ENCODE assay signal across 8 cellular contexts in the genomic region with DNA sequence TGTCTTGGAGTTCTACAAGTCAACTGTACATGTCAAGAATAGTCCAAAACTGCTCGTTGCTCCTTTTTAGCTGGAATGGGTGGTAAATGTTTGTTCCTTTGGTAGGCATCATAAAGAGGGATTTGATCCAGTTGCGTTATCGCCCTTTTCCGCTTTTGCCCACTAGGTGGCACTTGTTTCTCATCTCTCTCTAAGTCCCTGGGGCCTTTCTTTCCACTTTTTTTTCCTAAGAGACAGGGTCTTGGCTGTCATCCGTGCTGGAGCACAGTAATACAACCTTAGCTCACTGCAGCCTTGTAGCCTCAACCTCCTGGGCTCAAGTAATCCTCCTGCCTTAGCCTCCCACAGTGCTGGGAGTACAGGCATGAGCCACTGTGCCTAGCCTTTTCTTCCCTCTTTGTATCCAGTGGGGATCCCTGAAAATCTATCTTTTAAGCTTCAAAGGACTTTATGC. TPM values are rescaled to one million over a fixed set of nuclear protein-coding genes. Genes with fewer than 3 reads are reported as not detected.
A peak's percentile ranks its signal among the peaks of the same experiment; 100 is the strongest.
DNase-seq lines count a peak whose midpoint lies in the region; ATAC-seq and TF ChIP-seq lines count a peak whose summit lies in the region.

No MANE protein-coding gene starts in this region.

- POLR2A ChIA-PET in HEK293T (lab: Yijun Ruan, JAX), result interaction anchor here (0.8 to 2.1 kb wide), 3 partner anchors 14 to 21 kb away, joined by 3 to 9 read pairs (median 5); a partner anchor contains a TSS
- POLR2A ChIA-PET in activated CD4-positive, alpha-beta T cell treated with anti-CD3 and anti-CD28 coated beads, Interleukin-2, amount 10 ng/mL, durations not matched to agents 7 days and 5 days (lab: Charles Lee), result no interaction called here

- H3K4me3 Mint-ChIP-seq in activated CD4-positive, alpha-beta T cell treated with anti-CD3 and anti-CD28 coated beads, Interleukin-2, amount 10 ng/mL, durations not matched to agents 7 days and 5 days, result no peak overlapping the region

- peaks cover 56% of the 10 kb centered on the region for H3K36me3 Mint-ChIP-seq in activated CD4-positive, alpha-beta T cell treated with anti-CD3 and anti-CD28 coated beads, Interleukin-2, amount 10 ng/mL, durations not matched to agents 7 days and 5 days (ENCODE audit: low read depth)

- H3K4me1 ChIP-seq in BLaER1, result peaks cover 13% of the 10 kb centered on the region

- no peaks in the 10 kb centered on the region for H3K27me3 ChIP-seq in BLaER1

- peak overlapping the region; percentile 40 for H3K4me2 ChIP-seq in BLaER1

- peak; percentile 71 for DNase-seq in HEK293T (ENCODE audit: extremely low spot score)
- peak; percentile 39 to 81 for DNase-seq in NCI-H526 (lab: John Stamatoyannopoulos, UW)
- peak; percentile 67 for DNase-seq in activated CD4-positive, alpha-beta T cell treated with anti-CD3 and anti-CD28 coated beads, Interleukin-2, amount 10 ng/mL, durations not matched to agents 7 days and 5 days
- peak; percentile 68 for DNase-seq in ecto neural progenitor cell (ENCODE audit: low spot score)
- DNase-seq in lung microvascular endothelial cell (ENCODE audit: low read depth in 2 of 2), result peak; percentile 84 to 87
- DNase-seq in stimulated activated CD8-positive, alpha-beta memory T cell treated with anti-CD3 and anti-CD28 coated beads, Interleukin-4, amount 100 ng/mL, for 48 hours, result peak; percentile 81

- no peaks in the 10 kb centered on the region for H3K9me3 ChIP-seq in BLaER1

- no peak for ATAC-seq in GM19035 (IDR thresholded peaks at IDR 0.05; ENCODE audit: unreplicated experiment)

- H3K27ac ChIP-seq in BLaER1, result no peak overlapping the region

- H3K4me3 ChIP-seq in BLaER1, result no peak overlapping the region

- no peak overlapping the region for H3K27ac Mint-ChIP-seq in activated CD4-positive, alpha-beta T cell treated with anti-CD3 and anti-CD28 coated beads, Interleukin-2, amount 10 ng/mL, durations not matched to agents 7 days and 5 days

- H4K20me1 ChIP-seq in BLaER1, result no peaks in the 10 kb centered on the region

- peaks cover 7% of the 10 kb centered on the region for H3K4me1 Mint-ChIP-seq in activated CD4-positive, alpha-beta T cell treated with anti-CD3 and anti-CD28 coated beads, Interleukin-2, amount 10 ng/mL, durations not matched to agents 7 days and 5 days

- H3K9ac ChIP-seq in BLaER1, result no peak overlapping the region

- no peaks in the 10 kb centered on the region for H3K9me3 Mint-ChIP-seq in activated CD4-positive, alpha-beta T cell treated with anti-CD3 and anti-CD28 coated beads, Interleukin-2, amount 10 ng/mL, durations not matched to agents 7 days and 5 days

- CTCF ChIA-PET in HEK293T (lab: Yijun Ruan, JAX), result interaction anchor here (0.6 to 1.4 kb wide), 11 partner anchors 9 to 471 kb away, joined by 3 to 4 read pairs (median 3); a partner anchor contains a TSS
- CTCF ChIA-PET in activated CD4-positive, alpha-beta T cell treated with anti-CD3 and anti-CD28 coated beads, Interleukin-2, amount 10 ng/mL, durations not matched to agents 7 days and 5 days (lab: Charles Lee), result interaction anchor here (0.6 to 1.4 kb wide), 4 partner anchors 8 to 379 kb away, joined by 3 to 4 read pairs (median 4); no protein-coding TSS in a partner anchor

- no peaks in the 10 kb centered on the region for H3K27me3 Mint-ChIP-seq in activated CD4-positive, alpha-beta T cell treated with anti-CD3 and anti-CD28 coated beads, Interleukin-2, amount 10 ng/mL, durations not matched to agents 7 days and 5 days

- H3K36me3 ChIP-seq in BLaER1, result peaks cover 87% of the 10 kb centered on the region

TF ChIP-seq in HEK293T, 16 proteins besides CTCF, POLR2A, EP300 and RAD21:
- TF ChIP-seq L3MBTL2 (conservative IDR thresholded peaks at IDR 0.05), result no peak
- TF ChIP-seq ZNF384 (IDR thresholded peaks at IDR 0.05), result peak; percentile 83

RNA-seq across cellular contexts. Expression of a gene that starts 20.7 kb away (rescaled TPM):
- total RNA-seq in activated CD4-positive, alpha-beta T cell treated with anti-CD3 and anti-CD28 coated beads, Interleukin-2, amount 10 ng/mL, durations not matched to agents 7 days and 5 days, result 10 to 100 TPM; 91.9 to 98.3 TPM
- 25.7 and 32.3 TPM in 2 replicates for total RNA-seq in lung microvascular endothelial cell

RNA-seq across cellular contexts. Expression of a gene that starts 27.3 kb away (rescaled TPM):
- 10 to 100 TPM; 41.8 to 44.3 TPM for total RNA-seq in activated CD4-positive, alpha-beta T cell treated with anti-CD3 and anti-CD28 coated beads, Interleukin-2, amount 10 ng/mL, durations not matched to agents 7 days and 5 days
- 18.1 and 20.8 TPM in 2 replicates for total RNA-seq in lung microvascular endothelial cell

RNA-seq across cellular contexts. Expression of a gene that starts 32.4 kb away (rescaled TPM):
- 10 to 100 TPM; 80.3 to 87.0 TPM for total RNA-seq in activated CD4-positive, alpha-beta T cell treated with anti-CD3 and anti-CD28 coated beads, Interleukin-2, amount 10 ng/mL, durations not matched to agents 7 days and 5 days
- 8.1 and 12.6 TPM in 2 replicates for total RNA-seq in lung microvascular endothelial cell

RNA-seq across cellular contexts. Expression of a gene that starts 32.5 kb away (rescaled TPM):
- total RNA-seq in activated CD4-positive, alpha-beta T cell treated with anti-CD3 and anti-CD28 coated beads, Interleukin-2, amount 10 ng/mL, durations not matched to agents 7 days and 5 days, result 10 to 100 TPM; 55.5 to 60.3 TPM
- total RNA-seq in lung microvascular endothelial cell, result 16.6 and 23.4 TPM in 2 replicates

RNA-seq across cellular contexts. Expression of a gene that starts 36.5 kb away (rescaled TPM):
- not detected for total RNA-seq in activated CD4-positive, alpha-beta T cell treated with anti-CD3 and anti-CD28 coated beads, Interleukin-2, amount 10 ng/mL, durations not matched to agents 7 days and 5 days
- total RNA-seq in lung microvascular endothelial cell, result 0.20 and 0.22 TPM in 2 replicates
